ENCODE assay signal across 9 cellular contexts in genomic region chr11:14974021-14974698, GRCh38. TPM values are rescaled to one million over a fixed set of nuclear protein-coding genes. Genes with fewer than 3 reads are reported as not detected.
DNase-seq lines count a peak whose midpoint lies in the region; ATAC-seq, FAIRE-seq and TF ChIP-seq lines count a peak whose summit lies in the region.
"Had no signal": no experiment of that assay in that cellular context is flagged by ENCODE, and none has a peak within 500 bp of the region (broad histone marks: within the 10 kb centered on the region; RNA-seq: fewer than 3 reads in every experiment).

No MANE protein-coding gene starts in this region.

- no peak for TF ChIP-seq POLR2A in HepG2 (IDR thresholded peaks at IDR 0.05; ENCODE audit: insufficient read depth in 1 of 2, low read depth in 2 of 2, low read length in 2 of 2)

- H3K27ac ChIP-seq in ascending aorta, result no peak overlapping the region
- H3K27ac ChIP-seq in HepG2 (ENCODE audit: extremely low read length, insufficient read depth, low read length), result no peak overlapping the region
- no peak overlapping the region for H3K27ac ChIP-seq in thoracic aorta
- H3K27ac ChIP-seq: foreskin keratinocyte had no signal

- 71% methylated on average over 30 of the region's 40 CpGs for WGBS in HepG2 (ENCODE audit: low lambda C conversion rate)

- POLR2A ChIA-PET in HepG2 (lab: Yijun Ruan, JAX), result no interaction called here

- H3K9ac ChIP-seq in HepG2 (ENCODE audit: insufficient read depth, low read depth, low read length), result no peak overlapping the region

- CTCF ChIA-PET in HepG2 (lab: Yijun Ruan, JAX; ENCODE audit: low intra/inter-chr PET ratio, low total read pairs), result no interaction called here

- H4K20me1 ChIP-seq in HepG2 (ENCODE audit: insufficient read depth, low read length), result no peaks in the 10 kb centered on the region

- TF ChIP-seq EP300 in HepG2 (IDR thresholded peaks at IDR 0.05; ENCODE audit: low read depth in 2 of 2, low read length in 2 of 2) (no peak), HepG2 (CRISPR knock-in tag; IDR thresholded peaks at IDR 0.05; ENCODE audit: borderline replicate concordance) (no peak)

- H3K4me3 ChIP-seq in ascending aorta (peak overlapping the region; percentile 43 to 51), HepG2 (replicated peaks in 1 of 3; ENCODE audit: insufficient read depth in 1 of 3, low read depth in 2 of 3, low read length in 3 of 3) (no peak overlapping the region), thoracic aorta (peak overlapping the region; percentile 59)

- no peak for ATAC-seq in HepG2
- no peak for ATAC-seq in thoracic aorta (ENCODE audit: insufficient number of reproducible peaks, low FRiP score, low read depth)
- no peak for ATAC-seq in GM18873 (IDR thresholded peaks at IDR 0.05; ENCODE audit: low FRiP score, unreplicated experiment)

- FAIRE-seq in HepG2 (lab: Jason Lieb, UNC), result no peak

- H3K4me1 ChIP-seq in ascending aorta, result peaks cover 0 to 19% of the 10 kb centered on the region in 2 donors
- H3K4me1 ChIP-seq in HepG2 (ENCODE audit: insufficient read depth, low read length), result no peaks in the 10 kb centered on the region
- H3K4me1 ChIP-seq in thoracic aorta (ENCODE audit: control insufficient read depth in 1 of 2, low read depth in 2 of 2), result peaks cover 24 to 36% of the 10 kb centered on the region in 2 donors
- H3K4me1 ChIP-seq: foreskin keratinocyte had no signal

- H3K9me3 ChIP-seq in ascending aorta (no peaks in the 10 kb centered on the region), HepG2 (ENCODE audit: low read length) (no peaks in the 10 kb centered on the region), thoracic aorta (no peaks in the 10 kb centered on the region)

- H3K4me2 ChIP-seq in HepG2 (ENCODE audit: low read depth, low read length), result peak overlapping the region; percentile 21; the same call in 1 of the 2 replicates

- no TSS peak for BruUV-seq in HepG2 (replicated peaks; lab: Mats Ljungman, UMichigan)

- in situ Hi-C loops in HepG2 (cut with HindIII; ENCODE audit: extremely low pct_ligation_motif_present, low pct_unique_long_range_greater_than_20kb), result no loop called here

- H3K27me3 ChIP-seq in ascending aorta, result peaks cover 10% of the 10 kb centered on the region
- peaks cover 2 to 41% of the 10 kb centered on the region in 2 experiments; a peak in 4 of 5 replicates for H3K27me3 ChIP-seq in HepG2 (ENCODE audit: control insufficient read depth in 1 of 2, insufficient read depth in 2 of 2, low read length in 2 of 2)
- H3K27me3 ChIP-seq in thoracic aorta (replicated peaks; ENCODE audit: insufficient read depth), result peaks cover 10% of the 10 kb centered on the region

- H3K36me3 ChIP-seq in ascending aorta (no peaks in the 10 kb centered on the region), HepG2 (replicated peaks in 1 of 2; ENCODE audit: control insufficient read depth in 1 of 2, insufficient read depth in 2 of 2, low read length in 2 of 2) (no peaks in the 10 kb centered on the region), thoracic aorta (no peaks in the 10 kb centered on the region)

- no peak overlapping the region for H2AFZ ChIP-seq in HepG2 (ENCODE audit: low read length)

- TF ChIP-seq RAD21 in HepG2 (CRISPR knock-in tag; IDR thresholded peaks at IDR 0.05), result no peak

- peak; percentile 76 for DNase-seq in activated CD8-positive, alpha-beta memory T cell treated with anti-CD3 and anti-CD28 coated beads for 24 hours
- DNase-seq in activated CD8-positive, alpha-beta memory T cell treated with anti-CD3 and anti-CD28 coated beads, Interleukin-2, amount 50 U/mL, for 4 hours, result no peak
- DNase-seq in ascending aorta (ENCODE audit: low spot score in 2 of 2) (no peak), HepG2 (ENCODE audit: low spot score) (no peak), thoracic aorta (ENCODE audit: low spot score) (no peak), NCI-H1048 (lab: John Stamatoyannopoulos, UW) (no peak)
- DNase-seq in stimulated activated CD4-positive, alpha-beta T cell treated with anti-CD3 and anti-CD28 coated beads, Interleukin-1b, Interleukin-23, amount 100 ng/mL, for 48 hours, result no peak

- intact Hi-C loops in ascending aorta (cut with DNase I), result loop anchor here (2.0 kb wide), 1 partner anchor 101 kb away; no protein-coding TSS in a partner anchor
- intact Hi-C loops in HepG2 (cut with micrococcal nuclease; ENCODE audit: unreplicated experiment), result loop anchor here (1.0 kb wide), 1 partner anchor 101 kb away; no protein-coding TSS in a partner anchor

- TF ChIP-seq CTCF in ascending aorta (IDR thresholded peaks at IDR 0.05), result no peak
- no peak for TF ChIP-seq CTCF in HepG2 (CRISPR knock-in tag; IDR thresholded peaks at IDR 0.05)
- no peak for TF ChIP-seq CTCF in thoracic aorta (IDR thresholded peaks at IDR 0.05)

- no peaks in the 10 kb centered on the region for H3K79me2 ChIP-seq in HepG2 (ENCODE audit: insufficient read depth, low read length)

TF ChIP-seq in HepG2, 621 proteins besides CTCF, POLR2A, EP300 and RAD21 (continues in another document):
- TF ChIP-seq SALL1 (CRISPR knock-in tag; IDR thresholded peaks at IDR 0.05), result no peak
- no peak for TF ChIP-seq THAP9 (CRISPR knock-in tag; IDR thresholded peaks at IDR 0.05; ENCODE audit: borderline replicate concordance)
- TF ChIP-seq ZSCAN22 (CRISPR knock-in tag; IDR thresholded peaks at IDR 0.05), result no peak
- TF ChIP-seq MBD4 (IDR thresholded peaks at IDR 0.05; ENCODE audit: borderline replicate concordance, low read length), result no peak
- TF ChIP-seq ZNF484 (CRISPR knock-in tag; IDR thresholded peaks at IDR 0.05; ENCODE audit: borderline replicate concordance, low read depth), result no peak
- no peak for TF ChIP-seq TRIM22 (IDR thresholded peaks at IDR 0.05)
- TF ChIP-seq DDIT3 (CRISPR knock-in tag; IDR thresholded peaks at IDR 0.05), result no peak

RNA-seq across cellular contexts. Expression of gene CALCA, which starts 2.0 kb away (rescaled TPM):
- not detected for total RNA-seq in ascending aorta
- total RNA-seq in HepG2 (2016; rRNA removed; fragmentation: Illumina TruSeq; extraction: Trizol), result not detected in 2 replicates
- not detected in 2 replicates for total RNA-seq in HepG2 (2016; cell fraction: cytosol; rRNA removed; fragmentation: Illumina TruSeq; extraction: Trizol; ENCODE audit: low read depth)
- not detected in 2 replicates for total RNA-seq in HepG2 (2016; cell fraction: insoluble cytoplasmic fraction; rRNA removed; fragmentation: Illumina TruSeq; extraction: Trizol)
- not detected in 2 replicates for total RNA-seq in HepG2 (2016; cell fraction: membrane; rRNA removed; fragmentation: Illumina TruSeq; extraction: Trizol)
- not detected in 2 replicates for total RNA-seq in HepG2 (2016; cell fraction: nucleus; rRNA removed; fragmentation: Illumina TruSeq; extraction: Trizol)
- not detected in 2 replicates for polyA plus RNA-seq in HepG2 (2011; rRNA removed)
- polyA plus RNA-seq in HepG2 (2011; cell fraction: cytosol; rRNA removed), result not detected in 2 replicates
- polyA plus RNA-seq in HepG2 (2011; cell fraction: nucleus; rRNA removed), result not detected in 2 replicates
- not detected in 2 replicates for polyA plus RNA-seq in HepG2 (2012)
- not detected in 2 replicates for polyA plus RNA-seq in HepG2 (2016; cell fraction: cytosol; fragmentation: Illumina TruSeq; extraction: Trizol; ENCODE audit: low read depth)
- not detected in 2 replicates for polyA plus RNA-seq in HepG2 (2016; cell fraction: insoluble cytoplasmic fraction; fragmentation: Illumina TruSeq; extraction: Trizol; ENCODE audit: low read depth)
- polyA plus RNA-seq in HepG2 (2016; cell fraction: membrane; fragmentation: Illumina TruSeq; extraction: Trizol; ENCODE audit: low read depth), result not detected in 2 replicates
- polyA plus RNA-seq in HepG2 (2016; cell fraction: nucleus; fragmentation: Illumina TruSeq; extraction: Trizol; ENCODE audit: insufficient read depth, low read depth), result not detected in 2 replicates
- not detected in 2 replicates for polyA minus RNA-seq in HepG2 (2011; rRNA and poly(A)+ RNA removed; ENCODE audit: low replicate concordance)
- polyA minus RNA-seq in HepG2 (2011; cell fraction: cytosol; rRNA and poly(A)+ RNA removed), result not detected in 2 replicates
- polyA minus RNA-seq in HepG2 (2011; cell fraction: nucleus; rRNA and poly(A)+ RNA removed), result not detected in 2 replicates
- total RNA-seq in thoracic aorta, result 1 to 10 TPM in 1 of 2 donors, not detected in 1; 3.1 TPM
- total RNA-seq: foreskin keratinocyte had no signal
- polyA plus RNA-seq: foreskin keratinocyte had no signal

Comparison
In these comparisons a context has a peak if more than half of its experiments do, and no peak if none do; other contexts are left out.
1. H3K4me3 ChIP-seq: peak in ascending aorta (2 of 2) and thoracic aorta (single experiment); none in HepG2 (0 of 3).